8 cellular contexts compared by ENCODE assay signal in genomic region chr12:12714276-12715001, GRCh38. TPM values are rescaled to one million over a fixed set of nuclear protein-coding genes. Genes with fewer than 3 reads are reported as not detected.
A peak's percentile ranks its signal among the peaks of the same experiment; 100 is the strongest.
DNase-seq lines count a peak whose midpoint lies in the region; ATAC-seq and TF ChIP-seq lines count a peak whose summit lies in the region.

No MANE protein-coding gene starts in this region.

- no peaks in the 10 kb centered on the region for H3K27me3 ChIP-seq in GM23248 (replicated peaks; ENCODE audit: insufficient read depth)

- H3K36me3 ChIP-seq in GM23248 (ENCODE audit: low read depth), result peaks cover 4% of the 10 kb centered on the region; the same call in 1 of the 2 replicates

- H4K20me1 ChIP-seq in GM23248 (ENCODE audit: insufficient read depth), result no peaks in the 10 kb centered on the region

- H3K27ac ChIP-seq in GM23248, result peak overlapping the region; percentile 12; the same call in 1 of the 2 replicates

- H3K27me3 Mint-ChIP-seq in glutamatergic neuron (ENCODE audit: unreplicated experiment), result peaks cover 6% of the 10 kb centered on the region

- peaks cover 36% of the 10 kb centered on the region for H3K4me1 Mint-ChIP-seq in glutamatergic neuron (ENCODE audit: low read depth, unreplicated experiment)

- peaks cover 25% of the 10 kb centered on the region for H3K4me1 ChIP-seq in GM23248 (ENCODE audit: insufficient read depth)

- H3K27ac Mint-ChIP-seq in glutamatergic neuron (ENCODE audit: unreplicated experiment), result peak overlapping the region; percentile 33

- DNase-seq in DMS153 treated with DMSO at 0.1 percent for 48 hours (lab: John Stamatoyannopoulos, UW; ENCODE audit: unreplicated experiment) (peak; percentile 43), GM23248 (peak; percentile 64), NCI-H510A treated with DMSO at 0.1 percent for 48 hours (lab: John Stamatoyannopoulos, UW) (peak; percentile 54), glutamatergic neuron (no peak), retinal pigment epithelial cell (ENCODE audit: low read depth) (no peak), Kasumi-1 (lab: John Stamatoyannopoulos, UW) (no peak)
- peak; percentile 58 for DNase-seq in activated effector memory CD4-positive, alpha-beta T cell treated with Interleukin-2 at 50 U/mL for 16 hours

- H3K79me2 ChIP-seq in GM23248 (ENCODE audit: insufficient read depth), result peaks cover 22% of the 10 kb centered on the region

- H3K4me3 Mint-ChIP-seq in glutamatergic neuron (ENCODE audit: unreplicated experiment), result peak overlapping the region; percentile 65

- H3K9me3 ChIP-seq in GM23248 (ENCODE audit: low read depth), result no peaks in the 10 kb centered on the region

- in situ Hi-C loops in GM23248 (cut with MboI), result loop anchor here (25.0 kb wide), 2 partner anchors 627 to 1127 kb away; no protein-coding TSS in a partner anchor

- H3K36me3 Mint-ChIP-seq in glutamatergic neuron (ENCODE audit: unreplicated experiment), result no peaks in the 10 kb centered on the region

- H3K9me2 ChIP-seq in GM23248 (ENCODE audit: insufficient read depth), result no peaks in the 10 kb centered on the region

- no peak for ATAC-seq in HG03097 (IDR thresholded peaks at IDR 0.05; ENCODE audit: low FRiP score, unreplicated experiment)

- H3F3A ChIP-seq in GM23248 (ENCODE audit: insufficient read depth), result peaks cover 23% of the 10 kb centered on the region

- 6% methylated on average over 23 of the region's 23 CpGs for WGBS in GM23248 (ENCODE audit: low coverage in 1 of 2, low lambda C conversion rate in 2 of 2, missing lambda C conversion rate in 2 of 2), 2 experiments

- no peak for TF ChIP-seq CTCF in glutamatergic neuron (IDR thresholded peaks at IDR 0.05; ENCODE audit: partially characterized antibody, unreplicated experiment)
- TF ChIP-seq CTCF in retinal pigment epithelial cell (conservative IDR thresholded peaks at IDR 0.05; ENCODE audit: low read depth, low read length), result peak; percentile 70

- peak overlapping the region; percentile 75 for H3K4me2 ChIP-seq in GM23248 (ENCODE audit: unreplicated experiment)

- peaks cover 3% of the 10 kb centered on the region for H3K9me3 Mint-ChIP-seq in glutamatergic neuron (ENCODE audit: unreplicated experiment)

- H3K9ac ChIP-seq in GM23248, result peak overlapping the region; percentile 61

- H3K4me3 ChIP-seq in GM23248 (peak overlapping the region; percentile 66), retinal pigment epithelial cell (ENCODE audit: low read length) (peak overlapping the region; percentile 37)

- peak overlapping the region; percentile 94 for H2AFZ ChIP-seq in GM23248

RNA-seq across cellular contexts. Expression of gene CDKN1B, which starts 2.7 kb away (rescaled TPM):
- 24.4 and 27.9 TPM in 2 replicates for total RNA-seq in GM23248 (2014; rRNA removed; shearing (Covaris generic))
- 3.4 TPM in 2 replicates for polyA plus RNA-seq in GM23248 (2016; fragmentation: Nextera tagmentation; extraction: Ambion mirVana)
- total RNA-seq in glutamatergic neuron (ENCODE audit: unreplicated experiment), result 36.0 TPM

RNA-seq across cellular contexts. Expression of gene GPR19, which starts 18.5 kb away (rescaled TPM):
- not detected in 2 replicates for total RNA-seq in GM23248 (2014; rRNA removed; shearing (Covaris generic))
- polyA plus RNA-seq in GM23248 (2016; fragmentation: Nextera tagmentation; extraction: Ambion mirVana), result 0.18 TPM in 1 of 2 replicates, not detected in the other
- total RNA-seq in glutamatergic neuron (ENCODE audit: unreplicated experiment), result 12.4 TPM

Comparison
In these comparisons a context has a peak if more than half of its experiments do, and no peak if none do; other contexts are left out.
1. DNase-seq: peak in DMS153 treated with DMSO at 0.1 percent for 48 hours (single experiment), GM23248 (single experiment), NCI-H510A treated with DMSO at 0.1 percent for 48 hours (single experiment) and activated effector memory CD4-positive, alpha-beta T cell treated with Interleukin-2 at 50 U/mL for 16 hours (single experiment); none in glutamatergic neuron (single experiment), retinal pigment epithelial cell (single experiment) and Kasumi-1 (0 of 2).
2. RNA of gene GPR19, which starts 18.5 kb away (total RNA-seq): 12.4 TPM in glutamatergic neuron (single experiment); not detected in GM23248; every median in the first group is over 10 times any median in the second.